Comparison of ENCODE assay signal across 39 cellular contexts in genomic region chr2:18643532-18644462, GRCh38. TPM values are rescaled to one million over a fixed set of nuclear protein-coding genes. Genes with fewer than 3 reads are reported as not detected.
"Had no signal": no experiment of that assay in that cellular context is flagged by ENCODE, and none has a peak within 500 bp of the region (broad histone marks: within the 10 kb centered on the region; RNA-seq: fewer than 3 reads in every experiment).

No MANE protein-coding gene starts in this region.

- H3K4me1 ChIP-seq: esophagus squamous epithelium had no signal

- H3K27me3 Mint-ChIP-seq: activated CD4-positive, alpha-beta memory T cell treated with anti-CD3 and anti-CD28 coated beads for 36 hours; activated CD4-positive, alpha-beta T cell treated with anti-CD3 and anti-CD28 coated beads for 36 hours; activated CD4-positive, alpha-beta T cell treated with anti-CD3 and anti-CD28 coated beads, Interleukin-2, amount 10 ng/mL, durations not matched to agents 24 days and 14 days; activated CD8-positive, alpha-beta memory T cell treated with anti-CD3 and anti-CD28 coated beads, Interleukin-2, amount 10 ng/mL, durations not matched to agents 7 days and 5 days; activated naive CD4-positive, alpha-beta T cell treated with anti-CD3 and anti-CD28 coated beads, Interleukin-2, amount 10 ng/mL, durations not matched to agents 7 days and 5 days; activated naive CD8-positive, alpha-beta T cell treated with anti-CD3 and anti-CD28 coated beads, Interleukin-2, amount 10 ng/mL, durations not matched to agents 7 days and 5 days; central memory CD8-positive, alpha-beta T cell; effector memory CD8-positive, alpha-beta T cell; T-helper 17 cell had no signal

- H3K9me3 Mint-ChIP-seq: activated naive CD4-positive, alpha-beta T cell treated with anti-CD3 and anti-CD28 coated beads, Interleukin-2, amount 10 ng/mL, durations not matched to agents 7 days and 5 days; activated T-helper 2 cell treated with anti-CD3 and anti-CD28 coated beads, Interferon-gamma antibody, Interleukin-2, Interleukin-4, amounts not matched to agents 10 μg/mL and 5 μg/mL and 100 μg/mL, durations not matched to agents 14 hours and 24 hours and 36 hours had no signal

- H3K27ac Mint-ChIP-seq: activated CD4-positive, alpha-beta memory T cell treated with anti-CD3 and anti-CD28 coated beads for 36 hours; activated CD4-positive, alpha-beta T cell treated with anti-CD3 and anti-CD28 coated beads for 36 hours; activated CD4-positive, alpha-beta T cell treated with anti-CD3 and anti-CD28 coated beads, Interleukin-2, amount 10 ng/mL, durations not matched to agents 24 days and 14 days; activated CD8-positive, alpha-beta memory T cell treated with anti-CD3 and anti-CD28 coated beads, Interleukin-2, amount 10 ng/mL, durations not matched to agents 7 days and 5 days; activated CD8-positive, alpha-beta T cell treated with anti-CD3 and anti-CD28 coated beads, Interleukin-2, amount 10 ng/mL, durations not matched to agents 7 days and 5 days; activated naive CD4-positive, alpha-beta T cell treated with anti-CD3 and anti-CD28 coated beads, Interleukin-2, amount 10 ng/mL, durations not matched to agents 7 days and 5 days; activated naive CD4-positive, alpha-beta T cell treated with anti-CD3 and anti-CD28 coated beads, Interleukin-2, amount 50 U/mL, for 72 hours; activated naive CD8-positive, alpha-beta T cell treated with anti-CD3 and anti-CD28 coated beads, Interleukin-2, amount 10 ng/mL, durations not matched to agents 7 days and 5 days; activated T-helper 1 cell treated with anti-CD3 and anti-CD28 coated beads, Interleukin-12 subunit alpha, Interleukin-12 subunit beta, Interleukin-2, Interleukin-4 antibody, amounts not matched to agents 30 ng/mL and 10 ng/mL and 1 ng/mL, durations not matched to agents 14 hours and 24 hours and 36 hours; activated T-helper 2 cell treated with anti-CD3 and anti-CD28 coated beads, Interferon-gamma antibody, Interleukin-2, Interleukin-4, amounts not matched to agents 10 μg/mL and 5 μg/mL and 100 μg/mL, durations not matched to agents 14 hours and 24 hours and 36 hours; T-helper 17 cell; T-helper 2 cell treated with Interferon-gamma antibody and Interleukin-4, amounts not matched to agents 5 μg/mL and 100 μg/mL, for 36 hours had no signal

- H3K27me3 ChIP-seq: brain microvascular endothelial cell, esophagus squamous epithelium, gastroesophageal sphincter had no signal

- H3K36me3 Mint-ChIP-seq: activated naive CD4-positive, alpha-beta T cell treated with anti-CD3 and anti-CD28 coated beads, Interleukin-2, amount 10 ng/mL, durations not matched to agents 7 days and 5 days had no signal

- H3K27ac ChIP-seq: brain microvascular endothelial cell, coronary artery, epithelial cell of prostate, esophagus squamous epithelium, gastroesophageal sphincter, WERI-Rb-1 had no signal

- H3K4me3 Mint-ChIP-seq: activated CD4-positive, alpha-beta memory T cell treated with anti-CD3 and anti-CD28 coated beads for 36 hours; activated CD4-positive, alpha-beta T cell treated with anti-CD3 and anti-CD28 coated beads for 36 hours; activated CD4-positive, alpha-beta T cell treated with anti-CD3 and anti-CD28 coated beads, Interleukin-2, amount 10 ng/mL, durations not matched to agents 24 days and 14 days; activated CD8-positive, alpha-beta memory T cell treated with anti-CD3 and anti-CD28 coated beads, Interleukin-2, amount 10 ng/mL, durations not matched to agents 7 days and 5 days; activated CD8-positive, alpha-beta T cell treated with anti-CD3 and anti-CD28 coated beads, Interleukin-2, amount 10 ng/mL, durations not matched to agents 7 days and 5 days; activated naive CD4-positive, alpha-beta T cell treated with anti-CD3 and anti-CD28 coated beads, Interleukin-2, amount 10 ng/mL, durations not matched to agents 7 days and 5 days; activated naive CD8-positive, alpha-beta T cell treated with anti-CD3 and anti-CD28 coated beads, Interleukin-2, amount 10 ng/mL, durations not matched to agents 7 days and 5 days; activated T-helper 1 cell treated with anti-CD3 and anti-CD28 coated beads, Interleukin-12 subunit alpha, Interleukin-12 subunit beta, Interleukin-2, Interleukin-4 antibody, amounts not matched to agents 30 ng/mL and 10 ng/mL and 1 ng/mL, durations not matched to agents 14 hours and 24 hours and 36 hours; central memory CD8-positive, alpha-beta T cell; effector memory CD8-positive, alpha-beta T cell; T-helper 17 cell; T-helper 2 cell treated with Interferon-gamma antibody and Interleukin-4, amounts not matched to agents 5 μg/mL and 100 μg/mL, for 36 hours had no signal

- ATAC-seq: activated CD4-positive, alpha-beta T cell treated with anti-CD3 and anti-CD28 coated beads for 36 hours; activated CD8-positive, alpha-beta memory T cell treated with anti-CD3 and anti-CD28 coated beads, Interleukin-2, amount 10 ng/mL, durations not matched to agents 7 days and 5 days; activated CD8-positive, alpha-beta T cell treated with anti-CD3 and anti-CD28 coated beads, Interleukin-2, amount 10 ng/mL, durations not matched to agents 7 days and 5 days; activated naive CD4-positive, alpha-beta T cell treated with anti-CD3 and anti-CD28 coated beads, Interleukin-2, amount 50 U/mL, for 72 hours; effector memory CD8-positive, alpha-beta T cell; gastroesophageal sphincter; T-helper 17 cell had no signal

- H3K4me3 ChIP-seq: coronary artery, esophagus squamous epithelium, gastroesophageal sphincter had no signal

- H3K9me3 ChIP-seq: esophagus squamous epithelium, gastroesophageal sphincter had no signal

- H3K36me3 ChIP-seq: brain microvascular endothelial cell, esophagus squamous epithelium, gastroesophageal sphincter, WERI-Rb-1 had no signal

- H3K4me1 Mint-ChIP-seq: activated CD4-positive, alpha-beta T cell treated with anti-CD3 and anti-CD28 coated beads for 36 hours; activated CD4-positive, alpha-beta T cell treated with anti-CD3 and anti-CD28 coated beads, Interleukin-2, amount 10 ng/mL, durations not matched to agents 24 days and 14 days; activated CD8-positive, alpha-beta memory T cell treated with anti-CD3 and anti-CD28 coated beads, Interleukin-2, amount 10 ng/mL, durations not matched to agents 7 days and 5 days; activated naive CD4-positive, alpha-beta T cell treated with anti-CD3 and anti-CD28 coated beads, Interleukin-2, amount 10 ng/mL, durations not matched to agents 7 days and 5 days; central memory CD8-positive, alpha-beta T cell; T-helper 17 cell had no signal

- DNase-seq: activated CD4-positive, alpha-beta memory T cell treated with anti-CD3 and anti-CD28 coated beads for 36 hours; activated CD4-positive, alpha-beta T cell treated with anti-CD3 and anti-CD28 coated beads for 36 hours; activated CD4-positive, alpha-beta T cell treated with anti-CD3 and anti-CD28 coated beads, Interleukin-2, amount 10 ng/mL, durations not matched to agents 24 days and 14 days; activated CD4-positive, CD25-positive, alpha-beta regulatory T cell; activated CD4-positive, CD25-positive, alpha-beta regulatory T cell treated with anti-CD3 and anti-CD28 coated beads, Interleukin-2, amount 50 U/mL, for 72 hours; activated CD8-positive, alpha-beta memory T cell treated with anti-CD3 and anti-CD28 coated beads, Interleukin-2, amount 10 ng/mL, durations not matched to agents 7 days and 5 days; activated CD8-positive, alpha-beta memory T cell treated with anti-CD3 and anti-CD28 coated beads, Interleukin-2, amount 50 U/mL, for 4 hours; activated CD8-positive, alpha-beta T cell treated with anti-CD3 and anti-CD28 coated beads, Interleukin-2, amount 10 ng/mL, durations not matched to agents 7 days and 5 days; activated effector memory CD4-positive, alpha-beta T cell treated with anti-CD3 and anti-CD28 coated beads, Interleukin-2, amount 50 U/mL, for 16 hours; activated naive CD4-positive, alpha-beta T cell; activated naive CD4-positive, alpha-beta T cell treated with anti-CD3 and anti-CD28 coated beads, Interleukin-2, amount 10 ng/mL, durations not matched to agents 7 days and 5 days; activated naive CD8-positive, alpha-beta T cell treated with anti-CD3 and anti-CD28 coated beads, Interleukin-2, amount 10 ng/mL, durations not matched to agents 7 days and 5 days; activated T-cell treated with anti-CD3 and anti-CD28 coated beads, Interleukin-2, amount 50 U/mL, for 1 hour; activated T-cell treated with anti-CD3 and anti-CD28 coated beads, Interleukin-2, amount 50 U/mL, for 48 hours; brain microvascular endothelial cell; dermis blood vessel endothelial cell; effector CD4-positive, alpha-beta T cell; effector memory CD8-positive, alpha-beta T cell; esophagus squamous epithelium; foreskin melanocyte; T-helper 1 cell; T-helper 17 cell; T1000; WERI-Rb-1 had no signal

RNA-seq across cellular contexts. Expression of gene NT5C1B, which starts 54.4 kb away (rescaled TPM):
- total RNA-seq: activated CD4-positive, alpha-beta memory T cell treated with anti-CD3 and anti-CD28 coated beads for 36 hours; activated CD4-positive, alpha-beta T cell treated with anti-CD3 and anti-CD28 coated beads for 36 hours; activated CD4-positive, alpha-beta T cell treated with anti-CD3 and anti-CD28 coated beads, Interleukin-2, amount 10 ng/mL, durations not matched to agents 24 days and 14 days; activated CD8-positive, alpha-beta memory T cell treated with anti-CD3 and anti-CD28 coated beads for 36 hours; activated CD8-positive, alpha-beta memory T cell treated with anti-CD3 and anti-CD28 coated beads, Interleukin-2, amount 10 ng/mL, durations not matched to agents 7 days and 5 days; activated CD8-positive, alpha-beta T cell treated with anti-CD3 and anti-CD28 coated beads, Interleukin-2, amount 10 ng/mL, durations not matched to agents 7 days and 5 days; activated naive CD4-positive, alpha-beta T cell treated with anti-CD3 and anti-CD28 coated beads, Interleukin-2, amount 50 U/mL, for 72 hours; activated naive CD8-positive, alpha-beta T cell treated with anti-CD3 and anti-CD28 coated beads, Interleukin-2, amount 10 ng/mL, durations not matched to agents 7 days and 5 days; activated T-helper 1 cell treated with anti-CD3 and anti-CD28 coated beads, Interleukin-12 subunit alpha, Interleukin-12 subunit beta, Interleukin-2, Interleukin-4 antibody, amounts not matched to agents 30 ng/mL and 10 ng/mL and 1 ng/mL, durations not matched to agents 14 hours and 24 hours and 36 hours; activated T-helper 2 cell treated with anti-CD3 and anti-CD28 coated beads, Interferon-gamma antibody, Interleukin-2, Interleukin-4, amounts not matched to agents 10 μg/mL and 5 μg/mL and 100 μg/mL, durations not matched to agents 14 hours and 24 hours and 36 hours; astrocyte; bronchial epithelial cell; cardiac septum; dermis blood vessel endothelial cell; esophagus squamous epithelium; fibroblast of lung; fibroblast of villous mesenchyme; glomerular endothelial cell; T-helper 17 cell had no signal
